In the genomic region with DNA sequence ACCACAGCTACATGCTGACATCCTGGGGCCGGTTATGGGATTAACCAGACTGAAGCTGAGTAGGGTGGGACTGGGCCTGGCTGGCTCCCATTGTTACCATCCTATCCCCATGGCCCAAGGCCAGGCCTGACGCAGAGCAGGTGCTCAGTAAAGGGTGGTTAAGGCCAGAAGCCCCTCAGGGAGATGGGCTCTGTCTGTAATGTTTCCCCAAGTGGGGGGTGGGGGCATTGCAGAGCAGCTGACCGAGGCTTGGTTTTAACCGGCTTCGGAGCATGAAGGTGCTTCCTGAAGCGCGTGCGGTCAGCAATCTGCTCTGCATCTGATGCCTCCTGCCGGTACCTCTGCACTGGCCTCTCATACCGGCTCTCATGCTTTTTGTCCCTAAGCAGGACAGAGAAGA, we compare ENCODE assay signal across 15 cellular contexts.
DNase-seq lines count a peak whose midpoint lies in the region; TF ChIP-seq lines count a peak whose summit lies in the region.
"Had no signal": no experiment of that assay in that cellular context is flagged by ENCODE, and none has a peak within 500 bp of the region (broad histone marks: within the 10 kb centered on the region; RNA-seq: fewer than 3 reads in every experiment).

No MANE protein-coding gene starts in this region.

- no peak overlapping the region for H3K4me3 Mint-ChIP-seq in activated CD4-positive, alpha-beta T cell treated with anti-CD3 and anti-CD28 coated beads, Interleukin-2, amount 10 ng/mL, durations not matched to agents 7 days and 5 days
- H3K4me3 Mint-ChIP-seq: activated CD8-positive, alpha-beta T cell treated with anti-CD3 and anti-CD28 coated beads, Interleukin-2, amount 10 ng/mL, durations not matched to agents 7 days and 5 days; natural killer cell had no signal

- no peak for TF ChIP-seq EP300 in SK-N-SH (IDR thresholded peaks at IDR 0.05; ENCODE audit: borderline replicate concordance in 1 of 2, low read depth in 1 of 2, low read length in 1 of 2)

- no peak overlapping the region for H3K4me3 ChIP-seq in SK-N-SH (ENCODE audit: low read depth in 2 of 2, low read length in 1 of 2)
- no peak overlapping the region for H3K4me3 ChIP-seq in right atrium auricular region
- H3K4me3 ChIP-seq: HAP-1, SJSA1, vagina had no signal

- DNase-seq in NCI-H345 (lab: John Stamatoyannopoulos, UW) (peak; percentile 40), NCI-H345 treated with DMSO at 0.1 percent for 48 hours (lab: John Stamatoyannopoulos, UW; ENCODE audit: unreplicated experiment) (no peak), SK-N-SH (peak; percentile 80), iPS-NIHi7 (ENCODE audit: extremely low spot score) (peak; percentile 30), right atrium auricular region (ENCODE audit: low spot score) (no peak), GM20000 (ENCODE audit: low spot score) (no peak), H4 (ENCODE audit: low spot score) (no peak)
- no peak for DNase-seq in activated CD4-positive, alpha-beta T cell treated with anti-CD3 and anti-CD28 coated beads, Interleukin-2, amount 10 ng/mL, durations not matched to agents 7 days and 5 days
- DNase-seq: activated CD8-positive, alpha-beta T cell treated with anti-CD3 and anti-CD28 coated beads, Interleukin-2, amount 10 ng/mL, durations not matched to agents 7 days and 5 days; IMR-90; natural killer cell; stimulated activated CD4-positive, alpha-beta T cell treated with anti-CD3 and anti-CD28 coated beads, Interleukin-4, amount 100 ng/mL, for 4 hours had no signal

- H3K79me2 ChIP-seq in SK-N-SH (ENCODE audit: insufficient read depth): no peaks in the 10 kb centered on the region

- H3K9ac ChIP-seq in SK-N-SH: no peak overlapping the region

- H3K9me3 Mint-ChIP-seq in activated CD4-positive, alpha-beta T cell treated with anti-CD3 and anti-CD28 coated beads, Interleukin-2, amount 10 ng/mL, durations not matched to agents 7 days and 5 days: peaks cover 4% of the 10 kb centered on the region
- H3K9me3 Mint-ChIP-seq: natural killer cell had no signal

- H3K9me3 ChIP-seq in SK-N-SH (no peaks in the 10 kb centered on the region), right atrium auricular region (no peaks in the 10 kb centered on the region)
- H3K9me3 ChIP-seq: HAP-1, SJSA1, vagina had no signal

- H3K9me2 ChIP-seq in SK-N-SH: no peaks in the 10 kb centered on the region

- no peaks in the 10 kb centered on the region for H3K27me3 ChIP-seq in SK-N-SH (ENCODE audit: insufficient read depth)
- H3K27me3 ChIP-seq in right atrium auricular region: no peaks in the 10 kb centered on the region
- H3K27me3 ChIP-seq: SJSA1, vagina had no signal

- H3K4me1 ChIP-seq in SK-N-SH (ENCODE audit: control insufficient read depth in 1 of 2, insufficient read depth in 2 of 2, low read depth in 1 of 2, low read length in 1 of 2) (peaks cover 0 to 59% of the 10 kb centered on the region in 2 experiments; a peak in 2 of 4 replicates), right atrium auricular region (peaks cover 0 to 30% of the 10 kb centered on the region in 2 donors)
- H3K4me1 ChIP-seq: HAP-1, SJSA1 had no signal

- H3K36me3 ChIP-seq in SK-N-SH (replicated peaks in 1 of 2; ENCODE audit: control insufficient read depth in 1 of 2, insufficient read depth in 2 of 2, low read length in 1 of 2): peaks cover 0 to 3% of the 10 kb centered on the region in 2 experiments
- peaks cover 38% of the 10 kb centered on the region for H3K36me3 ChIP-seq in right atrium auricular region
- H3K36me3 ChIP-seq: HAP-1, SJSA1, vagina had no signal

- H3K27me3 Mint-ChIP-seq in activated CD4-positive, alpha-beta T cell treated with anti-CD3 and anti-CD28 coated beads, Interleukin-2, amount 10 ng/mL, durations not matched to agents 7 days and 5 days: no peaks in the 10 kb centered on the region

- H3K27ac ChIP-seq in SK-N-SH (ENCODE audit: low read depth in 2 of 2, low read length in 1 of 2): peak overlapping the region in 1 of 2 experiments; percentile 95; a peak in 2 of 4 replicates
- H3K27ac ChIP-seq in right atrium auricular region: no peak overlapping the region
- H3K27ac ChIP-seq: SJSA1, vagina had no signal

- 72% methylated on average over 8 of the region's 10 CpGs for WGBS in SK-N-SH (ENCODE audit: low lambda C conversion rate)

- no peak overlapping the region for H3K4me2 ChIP-seq in SK-N-SH

- CTCF ChIA-PET in SK-N-SH (lab: Yijun Ruan, JAX): interaction anchor here (0.6 to 6.3 kb wide), 7 partner anchors 10 to 72 kb away, joined by 3 to 52 read pairs (median 4); no protein-coding TSS in a partner anchor
- CTCF ChIA-PET in activated CD4-positive, alpha-beta T cell treated with anti-CD3 and anti-CD28 coated beads, Interleukin-2, amount 10 ng/mL, durations not matched to agents 7 days and 5 days (lab: Charles Lee): no interaction called here

- H2AFZ ChIP-seq in SK-N-SH (ENCODE audit: low read depth): no peak overlapping the region

- no peaks in the 10 kb centered on the region for H3K36me3 Mint-ChIP-seq in activated CD4-positive, alpha-beta T cell treated with anti-CD3 and anti-CD28 coated beads, Interleukin-2, amount 10 ng/mL, durations not matched to agents 7 days and 5 days (ENCODE audit: low read depth)
- H3K36me3 Mint-ChIP-seq: natural killer cell had no signal

- peaks cover 9% of the 10 kb centered on the region for H3F3A ChIP-seq in SK-N-SH (replicated peaks; ENCODE audit: insufficient read depth)

- H3K27ac Mint-ChIP-seq in activated CD4-positive, alpha-beta T cell treated with anti-CD3 and anti-CD28 coated beads, Interleukin-2, amount 10 ng/mL, durations not matched to agents 7 days and 5 days: no peak overlapping the region
- H3K27ac Mint-ChIP-seq: activated CD8-positive, alpha-beta T cell treated with anti-CD3 and anti-CD28 coated beads, Interleukin-2, amount 10 ng/mL, durations not matched to agents 7 days and 5 days; natural killer cell had no signal

- H4K20me1 ChIP-seq in SK-N-SH (ENCODE audit: insufficient read depth): peaks cover 22% of the 10 kb centered on the region

- 0 out of 2 replicates have a peak, but pooled peaks have one; percentile 12 for TF ChIP-seq RAD21 in SK-N-SH (IDR thresholded peaks at IDR 0.05; ENCODE audit: low read length)

- H3K4me1 Mint-ChIP-seq in activated CD4-positive, alpha-beta T cell treated with anti-CD3 and anti-CD28 coated beads, Interleukin-2, amount 10 ng/mL, durations not matched to agents 7 days and 5 days: no peaks in the 10 kb centered on the region

- POLR2A ChIA-PET in SK-N-SH (lab: Yijun Ruan, JAX): interaction anchor here (1.7 to 1.9 kb wide), 2 partner anchors 11 to 17 kb away, joined by 3 to 7 read pairs; no protein-coding TSS in a partner anchor
- POLR2A ChIA-PET in activated CD4-positive, alpha-beta T cell treated with anti-CD3 and anti-CD28 coated beads, Interleukin-2, amount 10 ng/mL, durations not matched to agents 7 days and 5 days (lab: Charles Lee): no interaction called here

- TF ChIP-seq CTCF in SK-N-SH (IDR thresholded peaks at IDR 0.05) (no peak), right atrium auricular region (IDR thresholded peaks at IDR 0.05) (no peak), GM20000 (IDR thresholded peaks at IDR 0.05; ENCODE audit: extremely low read depth, missing control alignments) (no peak)

TF ChIP-seq in SK-N-SH, 30 proteins besides CTCF, POLR2A, EP300 and RAD21:
- no peak for TF ChIP-seq GATA2 (CRISPR knock-in tag; IDR thresholded peaks at IDR 0.05)
- TF ChIP-seq, protein P1, sequence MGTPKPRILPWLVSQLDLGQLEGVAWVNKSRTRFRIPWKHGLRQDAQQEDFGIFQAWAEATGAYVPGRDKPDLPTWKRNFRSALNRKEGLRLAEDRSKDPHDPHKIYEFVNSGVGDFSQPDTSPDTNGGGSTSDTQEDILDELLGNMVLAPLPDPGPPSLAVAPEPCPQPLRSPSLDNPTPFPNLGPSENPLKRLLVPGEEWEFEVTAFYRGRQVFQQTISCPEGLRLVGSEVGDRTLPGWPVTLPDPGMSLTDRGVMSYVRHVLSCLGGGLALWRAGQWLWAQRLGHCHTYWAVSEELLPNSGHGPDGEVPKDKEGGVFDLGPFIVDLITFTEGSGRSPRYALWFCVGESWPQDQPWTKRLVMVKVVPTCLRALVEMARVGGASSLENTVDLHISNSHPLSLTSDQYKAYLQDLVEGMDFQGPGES (IDR thresholded peaks at IDR 0.05; ENCODE audit: low read depth, low read length): no peak
- no peak for TF ChIP-seq NRF1 (IDR thresholded peaks at IDR 0.05; ENCODE audit: low read depth, low read length)
- no peak for TF ChIP-seq TEAD4 (IDR thresholded peaks at IDR 0.05; ENCODE audit: borderline replicate concordance, insufficient read depth)
- TF ChIP-seq MXI1 (IDR thresholded peaks at IDR 0.05; ENCODE audit: low read depth, low read length): 0 out of 2 replicates have a peak, but pooled peaks have one; percentile 27
- TF ChIP-seq FOXJ3 (CRISPR knock-in tag; IDR thresholded peaks at IDR 0.05): peak; percentile 8; the same call in 1 of the 2 replicates
TF ChIP-seq in SK-N-SH: peak in this region for 2.

Comparison
In these comparisons a context has a peak if more than half of its experiments do, and no peak if none do; other contexts are left out.
1. DNase-seq: peak in NCI-H345 (single experiment), SK-N-SH (single experiment) and iPS-NIHi7 (single experiment); none in NCI-H345 treated with DMSO at 0.1 percent for 48 hours (single experiment), right atrium auricular region (single experiment), GM20000 (single experiment), activated CD4-positive, alpha-beta T cell treated with anti-CD3 and anti-CD28 coated beads, Interleukin-2, amount 10 ng/mL, durations not matched to agents 7 days and 5 days (single experiment) and H4 (single experiment).